38 cellular contexts compared by ENCODE assay signal in the genomic region with DNA sequence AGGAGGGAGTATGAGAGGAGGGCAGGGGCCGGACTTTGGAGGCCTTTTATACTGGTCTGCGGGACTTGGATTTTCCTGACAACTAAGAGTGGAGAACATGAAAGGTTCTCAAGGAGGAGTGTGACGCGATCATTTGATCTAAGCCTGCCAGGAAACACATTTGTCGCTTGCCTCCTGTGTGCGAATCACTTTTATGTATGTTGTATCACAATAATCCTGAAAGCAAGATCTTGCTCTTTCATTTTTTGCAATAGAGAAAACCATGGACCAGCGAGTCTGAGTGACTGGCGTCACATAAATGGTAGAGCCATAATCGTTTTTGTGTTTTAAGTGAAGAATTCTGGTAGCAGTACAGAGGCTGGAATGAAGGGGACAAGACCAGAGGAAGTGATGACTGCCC.
"Had no signal": no experiment of that assay in that cellular context is flagged by ENCODE, and none has a peak within 500 bp of the region (broad histone marks: within the 10 kb centered on the region; RNA-seq: fewer than 3 reads in every experiment).

No MANE protein-coding gene starts in this region.

- H3K4me3 Mint-ChIP-seq: activated B cell treated with CpG ODN at 0.5 μM for 24 hours; activated CD4-positive, alpha-beta memory T cell treated with anti-CD3 and anti-CD28 coated beads, Interleukin-2, amount 10 ng/mL, durations not matched to agents 7 days and 5 days; activated CD4-positive, alpha-beta T cell treated with anti-CD3 and anti-CD28 coated beads, Interleukin-2, amount 10 ng/mL, durations not matched to agents 24 days and 14 days; activated CD8-positive, alpha-beta memory T cell treated with anti-CD3 and anti-CD28 coated beads, Interleukin-2, amount 10 ng/mL, durations not matched to agents 7 days and 5 days; activated CD8-positive, alpha-beta T cell treated with anti-CD3 and anti-CD28 coated beads, Interleukin-2, amount 10 ng/mL, durations not matched to agents 7 days and 5 days; activated naive CD4-positive, alpha-beta T cell treated with anti-CD3 and anti-CD28 coated beads, Interleukin-2, amount 10 ng/mL, durations not matched to agents 7 days and 5 days; activated naive CD4-positive, alpha-beta T cell treated with anti-CD3 and anti-CD28 coated beads, Interleukin-2, amount 50 U/mL, for 24 hours; activated naive CD8-positive, alpha-beta T cell; activated naive CD8-positive, alpha-beta T cell treated with anti-CD3 and anti-CD28 coated beads, Interleukin-2, amount 10 ng/mL, durations not matched to agents 7 days and 5 days; activated naive CD8-positive, alpha-beta T cell treated with anti-CD3 and anti-CD28 coated beads, Interleukin-2, amount 50 U/mL, for 24 hours; activated T-cell treated with anti-CD3 and anti-CD28 coated beads, Interleukin-2, amount 50 U/mL, for 24 hours; brain; central memory CD8-positive, alpha-beta T cell; T-helper 1 cell treated with Interleukin-12 subunit alpha and Interleukin-12 subunit beta and Interleukin-4 antibody, amounts not matched to agents 30 μg/mL and 1 μg/mL, for 36 hours; T-helper 2 cell treated with Interferon-gamma antibody and Interleukin-4, amounts not matched to agents 5 μg/mL and 100 μg/mL, for 36 hours had no signal

- H3K9me3 ChIP-seq: ascending aorta had no signal

- DNase-seq: activated B cell treated with CpG ODN at 0.5 μM for 24 hours; activated CD4-positive, alpha-beta memory T cell treated with anti-CD3 and anti-CD28 coated beads, Interleukin-2, amount 10 ng/mL, durations not matched to agents 7 days and 5 days; activated CD4-positive, alpha-beta T cell treated with anti-CD3 and anti-CD28 coated beads for 4 hours; activated CD4-positive, alpha-beta T cell treated with anti-CD3 and anti-CD28 coated beads, Interleukin-2, amount 10 ng/mL, durations not matched to agents 24 days and 14 days; activated CD4-positive, alpha-beta T cell treated with anti-CD3 and anti-CD28 coated beads, Interleukin-2, amount 50 U/mL, for 1 hour; activated CD4-positive, alpha-beta T cell treated with anti-CD3 and anti-CD28 coated beads, Interleukin-2, amount 50 U/mL, for 4 hours; activated CD4-positive, CD25-positive, alpha-beta regulatory T cell treated with anti-CD3 and anti-CD28 coated beads, Interleukin-2, amount 50 U/mL, for 72 hours; activated CD8-positive, alpha-beta memory T cell treated with anti-CD3 and anti-CD28 coated beads for 24 hours; activated CD8-positive, alpha-beta memory T cell treated with anti-CD3 and anti-CD28 coated beads, Interleukin-2, amount 10 ng/mL, durations not matched to agents 7 days and 5 days; activated CD8-positive, alpha-beta memory T cell treated with anti-CD3 and anti-CD28 coated beads, Interleukin-2, amount 50 U/mL, for 48 hours; activated CD8-positive, alpha-beta T cell treated with anti-CD3 and anti-CD28 coated beads, Interleukin-2, amount 10 ng/mL, durations not matched to agents 7 days and 5 days; activated effector memory CD4-positive, alpha-beta T cell treated with Interleukin-2 at 50 U/mL for 16 hours; activated gamma-delta T cell; activated naive CD4-positive, alpha-beta T cell treated with anti-CD3 and anti-CD28 coated beads, Interleukin-2, amount 10 ng/mL, durations not matched to agents 7 days and 5 days; activated naive CD4-positive, alpha-beta T cell treated with Interleukin-2 at 50 U/mL for 16 hours; activated naive CD8-positive, alpha-beta T cell treated with anti-CD3 and anti-CD28 coated beads, Interleukin-2, amount 10 ng/mL, durations not matched to agents 7 days and 5 days; activated naive CD8-positive, alpha-beta T cell treated with anti-CD3 and anti-CD28 coated beads, Interleukin-2, amount 50 U/mL, for 24 hours; activated T-cell treated with anti-CD3 and anti-CD28 coated beads, Interleukin-2, amount 50 U/mL, for 24 hours; activated T-cell treated with anti-CD3 and anti-CD28 coated beads, Interleukin-2, amount 50 U/mL, for 48 hours; amygdala; anterior cingulate cortex; caudate nucleus; cerebellar nuclear complex; T-helper 1 cell; T-helper 2 cell; T-helper 9 cell had no signal

- ATAC-seq: activated CD8-positive, alpha-beta memory T cell treated with anti-CD3 and anti-CD28 coated beads, Interleukin-2, amount 10 ng/mL, durations not matched to agents 7 days and 5 days; activated CD8-positive, alpha-beta T cell treated with anti-CD3 and anti-CD28 coated beads, Interleukin-2, amount 10 ng/mL, durations not matched to agents 7 days and 5 days; activated naive CD8-positive, alpha-beta T cell treated with anti-CD3 and anti-CD28 coated beads, Interleukin-2, amount 50 U/mL, for 24 hours had no signal

- H3K36me3 ChIP-seq: ascending aorta, cardiac muscle cell had no signal

- H3K27ac ChIP-seq: ascending aorta, cardiac muscle cell, VCaP had no signal

- H3K9me3 Mint-ChIP-seq: activated B cell treated with CpG ODN at 0.5 μM for 24 hours; activated CD4-positive, alpha-beta memory T cell treated with anti-CD3 and anti-CD28 coated beads, Interleukin-2, amount 10 ng/mL, durations not matched to agents 7 days and 5 days; activated naive CD4-positive, alpha-beta T cell treated with anti-CD3 and anti-CD28 coated beads, Interleukin-2, amount 10 ng/mL, durations not matched to agents 7 days and 5 days; activated naive CD4-positive, alpha-beta T cell treated with anti-CD3 and anti-CD28 coated beads, Interleukin-2, amount 50 U/mL, for 24 hours; activated T-cell treated with anti-CD3 and anti-CD28 coated beads, Interleukin-2, amount 50 U/mL, for 24 hours; central memory CD8-positive, alpha-beta T cell; T-helper 1 cell treated with Interleukin-12 subunit alpha and Interleukin-12 subunit beta and Interleukin-4 antibody, amounts not matched to agents 30 μg/mL and 1 μg/mL, for 36 hours; T-helper 2 cell treated with Interferon-gamma antibody and Interleukin-4, amounts not matched to agents 5 μg/mL and 100 μg/mL, for 36 hours had no signal

- H3K36me3 Mint-ChIP-seq: activated CD8-positive, alpha-beta memory T cell treated with anti-CD3 and anti-CD28 coated beads, Interleukin-2, amount 10 ng/mL, durations not matched to agents 7 days and 5 days; activated naive CD4-positive, alpha-beta T cell treated with anti-CD3 and anti-CD28 coated beads, Interleukin-2, amount 10 ng/mL, durations not matched to agents 7 days and 5 days; activated naive CD4-positive, alpha-beta T cell treated with anti-CD3 and anti-CD28 coated beads, Interleukin-2, amount 50 U/mL, for 24 hours; activated naive CD8-positive, alpha-beta T cell; activated naive CD8-positive, alpha-beta T cell treated with anti-CD3 and anti-CD28 coated beads, Interleukin-2, amount 10 ng/mL, durations not matched to agents 7 days and 5 days had no signal

- H3K27me3 Mint-ChIP-seq: activated CD4-positive, alpha-beta T cell treated with anti-CD3 and anti-CD28 coated beads, Interleukin-2, amount 10 ng/mL, durations not matched to agents 24 days and 14 days; activated naive CD4-positive, alpha-beta T cell treated with anti-CD3 and anti-CD28 coated beads, Interleukin-2, amount 50 U/mL, for 24 hours; brain had no signal

- H3K4me1 ChIP-seq: ascending aorta had no signal

- H3K27ac Mint-ChIP-seq: activated B cell treated with CpG ODN at 0.5 μM for 24 hours; activated CD4-positive, alpha-beta memory T cell treated with anti-CD3 and anti-CD28 coated beads, Interleukin-2, amount 10 ng/mL, durations not matched to agents 7 days and 5 days; activated CD4-positive, alpha-beta T cell treated with anti-CD3 and anti-CD28 coated beads, Interleukin-2, amount 10 ng/mL, durations not matched to agents 24 days and 14 days; activated CD8-positive, alpha-beta memory T cell treated with anti-CD3 and anti-CD28 coated beads, Interleukin-2, amount 10 ng/mL, durations not matched to agents 7 days and 5 days; activated CD8-positive, alpha-beta T cell treated with anti-CD3 and anti-CD28 coated beads, Interleukin-2, amount 10 ng/mL, durations not matched to agents 7 days and 5 days; activated naive CD4-positive, alpha-beta T cell treated with anti-CD3 and anti-CD28 coated beads, Interleukin-2, amount 10 ng/mL, durations not matched to agents 7 days and 5 days; activated naive CD4-positive, alpha-beta T cell treated with anti-CD3 and anti-CD28 coated beads, Interleukin-2, amount 50 U/mL, for 24 hours; activated naive CD8-positive, alpha-beta T cell; activated naive CD8-positive, alpha-beta T cell treated with anti-CD3 and anti-CD28 coated beads, Interleukin-2, amount 10 ng/mL, durations not matched to agents 7 days and 5 days; activated naive CD8-positive, alpha-beta T cell treated with anti-CD3 and anti-CD28 coated beads, Interleukin-2, amount 50 U/mL, for 24 hours; activated T-cell treated with anti-CD3 and anti-CD28 coated beads, Interleukin-2, amount 50 U/mL, for 24 hours; activated T-helper 2 cell treated with anti-CD3 and anti-CD28 coated beads, Interferon-gamma antibody, Interleukin-2, Interleukin-4, amounts not matched to agents 10 μg/mL and 5 μg/mL and 100 μg/mL, durations not matched to agents 14 hours and 24 hours and 36 hours; T-helper 1 cell treated with Interleukin-12 subunit alpha and Interleukin-12 subunit beta and Interleukin-4 antibody, amounts not matched to agents 30 μg/mL and 1 μg/mL, for 36 hours; T-helper 2 cell treated with Interferon-gamma antibody and Interleukin-4, amounts not matched to agents 5 μg/mL and 100 μg/mL, for 36 hours had no signal

- H3K4me3 ChIP-seq: ascending aorta, cardiac muscle cell had no signal

- FAIRE-seq: bronchial epithelial cell, TTC549 had no signal

- H3K4me1 Mint-ChIP-seq: activated B cell treated with CpG ODN at 0.5 μM for 24 hours; activated CD4-positive, alpha-beta memory T cell treated with anti-CD3 and anti-CD28 coated beads, Interleukin-2, amount 10 ng/mL, durations not matched to agents 7 days and 5 days; activated CD4-positive, alpha-beta T cell treated with anti-CD3 and anti-CD28 coated beads, Interleukin-2, amount 10 ng/mL, durations not matched to agents 24 days and 14 days; activated CD8-positive, alpha-beta memory T cell treated with anti-CD3 and anti-CD28 coated beads, Interleukin-2, amount 10 ng/mL, durations not matched to agents 7 days and 5 days; activated naive CD4-positive, alpha-beta T cell treated with anti-CD3 and anti-CD28 coated beads, Interleukin-2, amount 10 ng/mL, durations not matched to agents 7 days and 5 days; activated naive CD4-positive, alpha-beta T cell treated with anti-CD3 and anti-CD28 coated beads, Interleukin-2, amount 50 U/mL, for 24 hours; activated naive CD8-positive, alpha-beta T cell treated with anti-CD3 and anti-CD28 coated beads, Interleukin-2, amount 10 ng/mL, durations not matched to agents 7 days and 5 days; central memory CD8-positive, alpha-beta T cell had no signal

- H3K27me3 ChIP-seq: ascending aorta, cardiac muscle cell had no signal
